8 cellular contexts compared by ENCODE assay signal in the genomic region with DNA sequence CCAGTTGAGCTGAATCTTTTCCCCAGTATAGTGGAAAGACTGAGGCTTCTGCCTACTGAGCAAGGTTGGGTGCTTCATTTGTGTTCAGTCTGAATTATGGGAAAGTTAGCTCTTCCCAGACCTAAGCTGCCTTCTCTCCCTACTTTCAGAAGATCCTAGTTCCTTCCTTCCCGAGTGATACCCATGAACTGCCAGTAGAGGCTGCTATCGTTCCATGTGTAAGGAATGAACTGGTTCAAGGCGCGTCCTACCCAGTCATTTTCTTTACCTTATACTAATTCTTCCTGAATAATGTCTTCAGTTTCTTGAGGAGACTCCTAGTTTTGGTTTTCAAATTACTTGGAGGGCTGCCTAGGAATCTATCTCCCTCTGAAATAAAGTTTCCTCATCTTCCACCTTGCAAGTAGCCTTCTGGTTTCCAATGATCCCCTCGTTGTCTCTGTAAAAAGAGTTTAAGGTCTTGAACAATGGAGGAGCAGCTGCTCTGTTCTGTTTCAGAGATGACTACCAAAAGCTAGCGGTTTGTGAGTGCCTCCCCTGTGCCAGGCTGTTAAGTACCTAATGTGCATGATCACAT. TPM values are rescaled to one million over a fixed set of nuclear protein-coding genes. Genes with fewer than 3 reads are reported as not detected.
DNase-seq lines count a peak whose midpoint lies in the region; ATAC-seq, FAIRE-seq and TF ChIP-seq lines count a peak whose summit lies in the region.

No MANE protein-coding gene starts in this region.

- H3K4me1 ChIP-seq in BE2C (no peaks in the 10 kb centered on the region), GM23248 (ENCODE audit: insufficient read depth) (peaks cover 13% of the 10 kb centered on the region), upper lobe of right lung (peaks cover 20% of the 10 kb centered on the region)

- intact Hi-C loops in left colon (cut with DNase I, micrococcal nuclease), result loop anchor here in 1 of 2 donors (5.0 kb wide), 1 partner anchor 84 kb away; no protein-coding TSS in a partner anchor
- intact Hi-C loops in upper lobe of right lung (cut with DNase I), result loop anchor here (5.0 kb wide), 1 partner anchor 94 kb away; no protein-coding TSS in a partner anchor
- intact Hi-C loops in activated T-helper 1 cell treated with anti-CD3 and anti-CD28 coated beads, Interleukin-12 subunit alpha, Interleukin-12 subunit beta, Interleukin-2, Interleukin-4 antibody, amounts not matched to agents 30 ng/mL and 10 ng/mL and 1 ng/mL, durations not matched to agents 14 hours and 24 hours and 36 hours (cut with micrococcal nuclease), result loop anchor here (1.0 kb wide), 1 partner anchor 86 kb away; no protein-coding TSS in a partner anchor

- peaks cover 46% of the 10 kb centered on the region for H3K36me3 Mint-ChIP-seq in activated T-helper 1 cell treated with anti-CD3 and anti-CD28 coated beads, Interleukin-12 subunit alpha, Interleukin-12 subunit beta, Interleukin-2, Interleukin-4 antibody, amounts not matched to agents 30 ng/mL and 10 ng/mL and 1 ng/mL, durations not matched to agents 14 hours and 24 hours and 36 hours (ENCODE audit: low read depth)

- WGBS in GM23248 (ENCODE audit: low coverage in 1 of 2, low lambda C conversion rate in 2 of 2, missing lambda C conversion rate in 2 of 2), 2 experiments, result 36 to 43% methylated on average over 6 of the region's 6 CpGs

- peaks cover 21% of the 10 kb centered on the region for H3K4me1 Mint-ChIP-seq in activated T-helper 1 cell treated with anti-CD3 and anti-CD28 coated beads, Interleukin-12 subunit alpha, Interleukin-12 subunit beta, Interleukin-2, Interleukin-4 antibody, amounts not matched to agents 30 ng/mL and 10 ng/mL and 1 ng/mL, durations not matched to agents 14 hours and 24 hours and 36 hours (ENCODE audit: low read depth)

- H3K36me3 ChIP-seq in BE2C, result peaks cover 48% of the 10 kb centered on the region
- H3K36me3 ChIP-seq in GM23248 (ENCODE audit: low read depth), result peaks cover 41% of the 10 kb centered on the region
- peaks cover 26% of the 10 kb centered on the region for H3K36me3 ChIP-seq in bronchial epithelial cell (ENCODE audit: control insufficient read depth, insufficient read depth, low read length)
- peaks cover 73% of the 10 kb centered on the region for H3K36me3 ChIP-seq in upper lobe of right lung

- peak; percentile 45 for DNase-seq in BE2C
- DNase-seq in GM23248, result peak; percentile 81
- peak; percentile 24 to 45 for DNase-seq in NCI-H526 (lab: John Stamatoyannopoulos, UW)
- peak; percentile 56 for DNase-seq in bronchial epithelial cell (ENCODE audit: low read depth)
- no peak for DNase-seq in left colon
- no peak for DNase-seq in upper lobe of right lung
- no peak for DNase-seq in activated T-helper 1 cell treated with anti-CD3 and anti-CD28 coated beads, Interleukin-12 subunit alpha, Interleukin-12 subunit beta, Interleukin-2, Interleukin-4 antibody, amounts not matched to agents 30 ng/mL and 10 ng/mL and 1 ng/mL, durations not matched to agents 14 hours and 24 hours and 36 hours (ENCODE audit: low spot score)

- no peak overlapping the region for H3K9ac ChIP-seq in GM23248

- H4K20me1 ChIP-seq in GM23248 (ENCODE audit: insufficient read depth), result no peaks in the 10 kb centered on the region

- H3K27ac ChIP-seq in GM23248, result no peak overlapping the region
- peak overlapping the region; percentile 44 for H3K27ac ChIP-seq in upper lobe of right lung

- no peak overlapping the region for H3K4me3 Mint-ChIP-seq in activated T-helper 1 cell treated with anti-CD3 and anti-CD28 coated beads, Interleukin-12 subunit alpha, Interleukin-12 subunit beta, Interleukin-2, Interleukin-4 antibody, amounts not matched to agents 30 ng/mL and 10 ng/mL and 1 ng/mL, durations not matched to agents 14 hours and 24 hours and 36 hours

- H3K4me2 ChIP-seq in GM23248 (ENCODE audit: unreplicated experiment), result no peak overlapping the region

- no peaks in the 10 kb centered on the region for H3K9me3 ChIP-seq in BE2C
- H3K9me3 ChIP-seq in GM23248 (ENCODE audit: low read depth), result no peaks in the 10 kb centered on the region
- H3K9me3 ChIP-seq in upper lobe of right lung, result no peaks in the 10 kb centered on the region

- H3K4me3 ChIP-seq in BE2C (ENCODE audit: low read depth, low read length), result no peak overlapping the region
- no peak overlapping the region for H3K4me3 ChIP-seq in GM23248
- H3K4me3 ChIP-seq in bronchial epithelial cell (ENCODE audit: low read depth, low read length), result no peak overlapping the region
- no peak overlapping the region for H3K4me3 ChIP-seq in upper lobe of right lung

- peaks cover 9% of the 10 kb centered on the region; the same call in 1 of the 2 replicates for H3K79me2 ChIP-seq in GM23248 (ENCODE audit: insufficient read depth)

- ATAC-seq in left colon (peak; percentile 86), upper lobe of right lung (peak; percentile 75), HG03378 (IDR thresholded peaks at IDR 0.05; ENCODE audit: unreplicated experiment) (no peak)

- peaks cover 50% of the 10 kb centered on the region for H3F3A ChIP-seq in GM23248 (ENCODE audit: insufficient read depth)

- no peaks in the 10 kb centered on the region for H3K9me2 ChIP-seq in GM23248 (ENCODE audit: insufficient read depth)

- no peaks in the 10 kb centered on the region for H3K27me3 Mint-ChIP-seq in activated T-helper 1 cell treated with anti-CD3 and anti-CD28 coated beads, Interleukin-12 subunit alpha, Interleukin-12 subunit beta, Interleukin-2, Interleukin-4 antibody, amounts not matched to agents 30 ng/mL and 10 ng/mL and 1 ng/mL, durations not matched to agents 14 hours and 24 hours and 36 hours (ENCODE audit: insufficient read depth)

- H3K27me3 ChIP-seq in BE2C (no peaks in the 10 kb centered on the region), GM23248 (replicated peaks; ENCODE audit: insufficient read depth) (no peaks in the 10 kb centered on the region), bronchial epithelial cell (ENCODE audit: control insufficient read depth, insufficient read depth, low read length) (no peaks in the 10 kb centered on the region), upper lobe of right lung (no peaks in the 10 kb centered on the region)

- no peak overlapping the region for H3K27ac Mint-ChIP-seq in activated T-helper 1 cell treated with anti-CD3 and anti-CD28 coated beads, Interleukin-12 subunit alpha, Interleukin-12 subunit beta, Interleukin-2, Interleukin-4 antibody, amounts not matched to agents 30 ng/mL and 10 ng/mL and 1 ng/mL, durations not matched to agents 14 hours and 24 hours and 36 hours

- no peak for FAIRE-seq in bronchial epithelial cell (lab: Jason Lieb, UNC)

- no peaks in the 10 kb centered on the region for H3K9me3 Mint-ChIP-seq in activated T-helper 1 cell treated with anti-CD3 and anti-CD28 coated beads, Interleukin-12 subunit alpha, Interleukin-12 subunit beta, Interleukin-2, Interleukin-4 antibody, amounts not matched to agents 30 ng/mL and 10 ng/mL and 1 ng/mL, durations not matched to agents 14 hours and 24 hours and 36 hours

- no peak overlapping the region for H2AFZ ChIP-seq in GM23248

- TF ChIP-seq CTCF in BE2C (IDR thresholded peaks at IDR 0.05; ENCODE audit: low read depth, low read length), result peak; percentile 100
- TF ChIP-seq CTCF in bronchial epithelial cell (IDR thresholded peaks at IDR 0.05; ENCODE audit: insufficient read depth, low read length, severe bottlenecking), result peak; percentile 88
- peak; percentile 92 for TF ChIP-seq CTCF in upper lobe of right lung (IDR thresholded peaks at IDR 0.05)

- in situ Hi-C loops in GM23248 (cut with MboI), result loop anchor here (5.0 kb wide), 1 partner anchor 89 kb away; no protein-coding TSS in a partner anchor

RNA-seq across cellular contexts. Expression of gene AOC2, which starts 0.9 kb away (rescaled TPM):
- 5.2 TPM for polyA plus RNA-seq in BE2C (2012; ENCODE audit: insufficient read depth, insufficient read length, low read depth)
- total RNA-seq in GM23248 (2014; rRNA removed; shearing (Covaris generic)), result 0.13 and 0.22 TPM in 2 replicates
- polyA plus RNA-seq in GM23248 (2016; fragmentation: Nextera tagmentation; extraction: Ambion mirVana), result 0.09 and 0.14 TPM in 2 replicates
- total RNA-seq in bronchial epithelial cell (0.79 and 1.0 TPM in 2 replicates), left colon (under 1 TPM; 0.47 to 0.85 TPM), upper lobe of right lung (2.0 TPM)
- total RNA-seq in activated T-helper 1 cell treated with anti-CD3 and anti-CD28 coated beads, Interleukin-12 subunit alpha, Interleukin-12 subunit beta, Interleukin-2, Interleukin-4 antibody, amounts not matched to agents 30 ng/mL and 10 ng/mL and 1 ng/mL, durations not matched to agents 14 hours and 24 hours and 36 hours, result 3.6 and 4.0 TPM in 2 replicates

RNA-seq across cellular contexts. Expression of gene AOC3, which starts 7.6 kb away (rescaled TPM):
- 2.3 TPM for polyA plus RNA-seq in BE2C (2012; ENCODE audit: insufficient read depth, insufficient read length, low read depth)
- total RNA-seq in GM23248 (2014; rRNA removed; shearing (Covaris generic)), result 0.13 TPM in 1 of 2 replicates, not detected in the other
- 0.05 TPM in 1 of 2 replicates, not detected in the other for polyA plus RNA-seq in GM23248 (2016; fragmentation: Nextera tagmentation; extraction: Ambion mirVana)
- total RNA-seq in bronchial epithelial cell, result 0.26 TPM in 2 replicates
- 10 to 100 TPM in 1 of 2 donors, 1 to 10 TPM in 1; 5.6 to 27.1 TPM for total RNA-seq in left colon
- 235 TPM for total RNA-seq in upper lobe of right lung
- 1.9 and 3.7 TPM in 2 replicates for total RNA-seq in activated T-helper 1 cell treated with anti-CD3 and anti-CD28 coated beads, Interleukin-12 subunit alpha, Interleukin-12 subunit beta, Interleukin-2, Interleukin-4 antibody, amounts not matched to agents 30 ng/mL and 10 ng/mL and 1 ng/mL, durations not matched to agents 14 hours and 24 hours and 36 hours

RNA-seq across cellular contexts. Expression of gene PSME3, which starts 10.2 kb away (rescaled TPM):
- polyA plus RNA-seq in BE2C (2012; ENCODE audit: insufficient read depth, insufficient read length, low read depth), result 226 TPM
- 88.1 and 104 TPM in 2 replicates for total RNA-seq in GM23248 (2014; rRNA removed; shearing (Covaris generic))
- polyA plus RNA-seq in GM23248 (2016; fragmentation: Nextera tagmentation; extraction: Ambion mirVana), result 170 and 176 TPM in 2 replicates
- total RNA-seq in bronchial epithelial cell (57.7 and 72.5 TPM in 2 replicates), left colon (100 to 1,000 TPM in 1 of 2 donors, 10 to 100 TPM in 1; 89.7 to 104 TPM), upper lobe of right lung (89.4 TPM)
- 217 and 220 TPM in 2 replicates for total RNA-seq in activated T-helper 1 cell treated with anti-CD3 and anti-CD28 coated beads, Interleukin-12 subunit alpha, Interleukin-12 subunit beta, Interleukin-2, Interleukin-4 antibody, amounts not matched to agents 30 ng/mL and 10 ng/mL and 1 ng/mL, durations not matched to agents 14 hours and 24 hours and 36 hours

RNA-seq across cellular contexts. Expression of gene BECN1, which starts 19.4 kb away (rescaled TPM):
- 162 TPM for polyA plus RNA-seq in BE2C (2012; ENCODE audit: insufficient read depth, insufficient read length, low read depth)
- 134 and 191 TPM in 2 replicates for total RNA-seq in GM23248 (2014; rRNA removed; shearing (Covaris generic))
- 105 and 117 TPM in 2 replicates for polyA plus RNA-seq in GM23248 (2016; fragmentation: Nextera tagmentation; extraction: Ambion mirVana)
- total RNA-seq in bronchial epithelial cell, result 123 and 200 TPM in 2 replicates
- total RNA-seq in left colon, result 100 to 1,000 TPM; 128 to 150 TPM
- 66.7 TPM for total RNA-seq in upper lobe of right lung
- total RNA-seq in activated T-helper 1 cell treated with anti-CD3 and anti-CD28 coated beads, Interleukin-12 subunit alpha, Interleukin-12 subunit beta, Interleukin-2, Interleukin-4 antibody, amounts not matched to agents 30 ng/mL and 10 ng/mL and 1 ng/mL, durations not matched to agents 14 hours and 24 hours and 36 hours, result 100 and 110 TPM in 2 replicates

RNA-seq across cellular contexts. Expression of gene CNTD1, which starts 44.8 kb away (rescaled TPM):
- 0.85 TPM for polyA plus RNA-seq in BE2C (2012; ENCODE audit: insufficient read depth, insufficient read length, low read depth)
- total RNA-seq in GM23248 (2014; rRNA removed; shearing (Covaris generic)), result not detected in 2 replicates
- 0.14 and 0.71 TPM in 2 replicates for polyA plus RNA-seq in GM23248 (2016; fragmentation: Nextera tagmentation; extraction: Ambion mirVana)
- not detected in 2 replicates for total RNA-seq in bronchial epithelial cell
- total RNA-seq in left colon, result 1 to 10 TPM; 1.2 to 2.4 TPM
- 0.14 TPM for total RNA-seq in upper lobe of right lung
- not detected in 2 replicates for total RNA-seq in activated T-helper 1 cell treated with anti-CD3 and anti-CD28 coated beads, Interleukin-12 subunit alpha, Interleukin-12 subunit beta, Interleukin-2, Interleukin-4 antibody, amounts not matched to agents 30 ng/mL and 10 ng/mL and 1 ng/mL, durations not matched to agents 14 hours and 24 hours and 36 hours

Comparison
In these comparisons a context has a peak if more than half of its experiments do, and no peak if none do; other contexts are left out.
1. DNase-seq: peak in BE2C (single experiment), GM23248 (single experiment), NCI-H526 (2 of 2) and bronchial epithelial cell (single experiment); none in left colon (0 of 2), upper lobe of right lung (single experiment) and activated T-helper 1 cell treated with anti-CD3 and anti-CD28 coated beads, Interleukin-12 subunit alpha, Interleukin-12 subunit beta, Interleukin-2, Interleukin-4 antibody, amounts not matched to agents 30 ng/mL and 10 ng/mL and 1 ng/mL, durations not matched to agents 14 hours and 24 hours and 36 hours (single experiment).
2. Peak in every context shown above with its lines, with median percentiles within 50 percentile points of each other: CTCF ChIP-seq.